ENCODE assay signal across 11 cellular contexts in the genomic region with DNA sequence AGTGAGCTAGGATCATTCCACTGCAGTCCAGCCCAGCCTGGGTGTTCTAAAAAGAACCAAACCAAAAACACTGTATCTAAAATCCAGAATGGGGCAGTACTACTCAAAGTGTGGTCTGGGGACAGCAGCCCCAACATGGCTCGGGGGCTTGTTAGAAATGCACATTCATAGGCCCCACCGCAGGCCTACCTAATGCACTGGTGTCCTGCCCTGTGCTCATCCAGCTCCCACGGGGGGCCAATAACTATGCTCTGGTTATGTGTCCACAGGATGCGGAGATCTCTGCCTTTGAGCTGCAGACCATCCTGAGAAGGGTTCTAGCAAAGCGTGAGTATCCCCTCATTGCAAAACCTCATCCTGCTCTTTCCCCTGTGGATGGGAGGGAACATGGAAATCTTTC.
"Had no signal": no experiment of that assay in that cellular context is flagged by ENCODE, and none has a peak within 500 bp of the region (broad histone marks: within the 10 kb centered on the region; RNA-seq: fewer than 3 reads in every experiment).

No MANE protein-coding gene starts in this region.

- DNase-seq: activated naive CD4-positive, alpha-beta T cell treated with Interleukin-2 at 50 U/mL for 16 hours; activated T-cell treated with anti-CD3 and anti-CD28 coated beads, Interleukin-2, amount 50 U/mL, for 1 hour; foreskin keratinocyte; pancreas; stimulated activated CD4-positive, alpha-beta T cell treated with anti-CD3 and anti-CD28 coated beads, Interleukin-4, amount 100 ng/mL, for 4 hours; stomach; thyroid gland had no signal

- H3K4me2 ChIP-seq: neural progenitor cell had no signal

- H3K4me1 ChIP-seq: foreskin keratinocyte, pancreas had no signal

- H3K9ac ChIP-seq: neural progenitor cell had no signal

- H3K9me3 Mint-ChIP-seq: T-helper 2 cell treated with Interferon-gamma antibody and Interleukin-4, amounts not matched to agents 5 μg/mL and 100 μg/mL, for 36 hours had no signal

- H2AFZ ChIP-seq: neural progenitor cell had no signal

- ATAC-seq: activated CD4-positive, CD25-positive, alpha-beta regulatory T cell treated with anti-CD3 and anti-CD28 coated beads, Interleukin-2, amount 50 U/mL, for 24 hours; foreskin keratinocyte; left lobe of liver; pancreas had no signal

- H3K4me3 Mint-ChIP-seq: neural progenitor cell; T-helper 2 cell treated with Interferon-gamma antibody and Interleukin-4, amounts not matched to agents 5 μg/mL and 100 μg/mL, for 36 hours had no signal

- H3K9me3 ChIP-seq: pancreas, stomach, thyroid gland had no signal

- H3K27ac ChIP-seq: foreskin keratinocyte, neural progenitor cell, pancreas, stomach, thyroid gland had no signal

- H3K27me3 ChIP-seq: foreskin keratinocyte, neural progenitor cell, pancreas, stomach, thyroid gland had no signal

- H3K4me3 ChIP-seq: neural progenitor cell, pancreas, stomach, thyroid gland had no signal

- H3K36me3 ChIP-seq: neural progenitor cell had no signal
